12 cellular contexts compared by ENCODE assay signal in the genomic region with DNA sequence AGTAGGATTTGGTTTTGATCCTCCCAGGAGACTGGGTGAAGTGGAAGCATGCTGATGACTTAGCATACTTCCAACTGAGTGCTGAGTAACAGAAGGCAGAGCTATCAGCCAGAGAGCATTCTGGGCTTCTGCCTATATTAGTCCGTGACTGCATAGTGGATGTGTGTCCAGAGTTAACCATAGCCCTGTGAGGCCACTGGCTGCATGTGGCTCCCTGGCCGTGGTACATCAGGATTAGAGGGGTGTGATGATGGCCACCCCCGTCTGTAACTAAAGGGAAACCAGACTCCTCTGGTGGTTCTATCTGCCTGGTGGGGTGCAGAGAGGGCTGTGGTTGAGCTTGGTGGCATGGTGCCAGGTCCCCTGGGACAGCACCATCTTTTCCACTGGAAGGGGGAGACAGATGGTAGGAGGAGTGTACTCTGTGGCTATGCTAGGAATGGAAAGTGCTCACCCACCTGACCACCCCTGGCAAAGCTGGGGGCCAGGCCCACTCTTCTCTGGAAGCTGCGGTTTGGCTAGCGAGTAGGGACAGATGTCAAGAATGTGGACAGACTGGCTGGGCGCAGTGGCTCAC. TPM values are rescaled to one million over a fixed set of nuclear protein-coding genes. Genes with fewer than 3 reads are reported as not detected.
DNase-seq lines count a peak whose midpoint lies in the region; ATAC-seq, FAIRE-seq and TF ChIP-seq lines count a peak whose summit lies in the region.
"Had no signal": no experiment of that assay in that cellular context is flagged by ENCODE, and none has a peak within 500 bp of the region (broad histone marks: within the 10 kb centered on the region; RNA-seq: fewer than 3 reads in every experiment).

No MANE protein-coding gene starts in this region.

- H3K4me3 ChIP-seq in hepatocyte (no peak overlapping the region), vagina (no peak overlapping the region)

- no peak for ATAC-seq in GM18868 (IDR thresholded peaks at IDR 0.05; ENCODE audit: unreplicated experiment)

- WGBS in hepatocyte (ENCODE audit: low lambda C conversion rate, missing lambda C conversion rate): 63% methylated on average over 6 of the region's 6 CpGs

- H3K36me3 ChIP-seq in hepatocyte (replicated peaks; ENCODE audit: insufficient read depth, low read depth) (no peaks in the 10 kb centered on the region), vagina (no peaks in the 10 kb centered on the region)

- peak; percentile 94 for FAIRE-seq in HTR-8/SVneo (lab: Jason Lieb, UNC)

- no peaks in the 10 kb centered on the region for H3K4me1 ChIP-seq in hepatocyte (ENCODE audit: insufficient read depth)
- H3K4me1 ChIP-seq in vagina: no peaks in the 10 kb centered on the region

- H3K27me3 ChIP-seq in hepatocyte (no peaks in the 10 kb centered on the region), vagina (no peaks in the 10 kb centered on the region)

- in situ Hi-C loops in G401 (cut with HindIII; ENCODE audit: low sequenced_read_pairs): loop anchor here (25.0 kb wide), 1 partner anchor 163 kb away; no protein-coding TSS in a partner anchor

- no peaks in the 10 kb centered on the region for H3K9me3 ChIP-seq in hepatocyte (ENCODE audit: low read depth)
- no peaks in the 10 kb centered on the region for H3K9me3 ChIP-seq in vagina

- no peaks in the 10 kb centered on the region for H4K20me1 ChIP-seq in hepatocyte (ENCODE audit: insufficient read depth, poor library complexity, severe bottlenecking)

- H3K27ac ChIP-seq in hepatocyte: no peak overlapping the region
- no peak overlapping the region for H3K27ac ChIP-seq in vagina

- TF ChIP-seq POLR2A in vagina (IDR thresholded peaks at IDR 0.05): no peak

- intact Hi-C loops in vagina (cut with DNase I): no loop called here

- no peak overlapping the region for H2AFZ ChIP-seq in hepatocyte

- no peaks in the 10 kb centered on the region for H3K9me2 ChIP-seq in hepatocyte (replicated peaks; ENCODE audit: insufficient read depth)

- DNase-seq in AG09319 (ENCODE audit: extremely low read depth, low read depth): peak; percentile 52
- no peak for DNase-seq in HTR-8/SVneo (ENCODE audit: insufficient read length, low spot score)
- peak; percentile 23 for DNase-seq in T1000 (lab: John Stamatoyannopoulos, UW)
- peak; percentile 59 for DNase-seq in hepatocyte (ENCODE audit: low spot score)
- DNase-seq in G401 (ENCODE audit: low spot score): no peak
- no peak for DNase-seq in vagina (ENCODE audit: extremely low spot score in 2 of 2)
- no peak for DNase-seq in NCI-H2029 treated with DMSO at 0.1 percent for 48 hours (lab: John Stamatoyannopoulos, UW)
- DNase-seq: activated naive CD4-positive, alpha-beta T cell treated with Interleukin-2 at 50 U/mL for 16 hours; NCI-H146; stimulated activated CD4-positive, alpha-beta T cell treated with anti-CD3 and anti-CD28 coated beads, Interleukin-4, amount 100 ng/mL, for 24 hours had no signal

- no peak overlapping the region for H3K4me2 ChIP-seq in hepatocyte

- no peak for TF ChIP-seq CTCF in AG09319 (IDR thresholded peaks at IDR 0.05; ENCODE audit: low read depth, low read length)
- no peak for TF ChIP-seq CTCF in hepatocyte (IDR thresholded peaks at IDR 0.05; ENCODE audit: poor library complexity)
- no peak for TF ChIP-seq CTCF in vagina (IDR thresholded peaks at IDR 0.05)

- H3K79me2 ChIP-seq in hepatocyte: no peaks in the 10 kb centered on the region

RNA-seq across cellular contexts. Expression of gene ABCD4, which starts 27.4 kb away (rescaled TPM):
- total RNA-seq in hepatocyte (37.3 and 44.0 TPM in 2 replicates), vagina (52.3 TPM)
- polyA plus RNA-seq in hepatocyte: 71.9 and 80.7 TPM in 2 replicates
- 30.6 and 38.3 TPM in 2 replicates for total RNA-seq in G401 (2014; rRNA removed; shearing (Covaris generic))

RNA-seq across cellular contexts. Expression of gene VSX2, which starts 36.1 kb away (rescaled TPM):
- not detected in 2 replicates for total RNA-seq in hepatocyte
- polyA plus RNA-seq in hepatocyte: not detected in 2 replicates
- not detected in 2 replicates for total RNA-seq in G401 (2014; rRNA removed; shearing (Covaris generic))
- total RNA-seq in vagina: not detected
- polyA plus RNA-seq: esophagus had no signal

Comparison
In these comparisons a context has a peak if more than half of its experiments do, and no peak if none do; other contexts are left out.
1. DNase-seq: peak in AG09319 (single experiment), T1000 (single experiment) and hepatocyte (single experiment); none in HTR-8/SVneo (single experiment), G401 (single experiment), vagina (0 of 2) and NCI-H2029 treated with DMSO at 0.1 percent for 48 hours (single experiment).